14 cellular contexts compared by ENCODE assay signal in genomic region chr2:240302933-240303332, GRCh38.
DNase-seq lines count a peak whose midpoint lies in the region; ATAC-seq and TF ChIP-seq lines count a peak whose summit lies in the region.
"Had no signal": no experiment of that assay in that cellular context is flagged by ENCODE, and none has a peak within 500 bp of the region (broad histone marks: within the 10 kb centered on the region; RNA-seq: fewer than 3 reads in every experiment).

No MANE protein-coding gene starts in this region.

- H3K9me3 ChIP-seq in Peyer's patch (no peaks in the 10 kb centered on the region), lung (ENCODE audit: control insufficient read depth in 2 of 2, insufficient read depth in 1 of 2, low read length in 1 of 2) (no peaks in the 10 kb centered on the region), upper lobe of right lung (no peaks in the 10 kb centered on the region)
- H3K9me3 ChIP-seq: A549, BLaER1, Caco-2 had no signal

- no peak for ATAC-seq in left ventricle myocardium superior
- no peak for ATAC-seq in lung (ENCODE audit: insufficient read depth, low FRiP score)
- no peak for ATAC-seq in upper lobe of right lung
- ATAC-seq in HG03097 (IDR thresholded peaks at IDR 0.05; ENCODE audit: low FRiP score, unreplicated experiment) = no peak
- ATAC-seq: HCT116 had no signal

- peak; percentile 43 for DNase-seq in cardiac septum (ENCODE audit: low spot score)
- no peak for DNase-seq in left ventricle myocardium superior
- DNase-seq in Peyer's patch = peak in 2 of 3 donors; percentile 3 to 25
- DNase-seq in lung (ENCODE audit: low spot score) = peak; percentile 24
- peak; percentile 21 for DNase-seq in upper lobe of right lung
- DNase-seq in activated CD4-positive, alpha-beta T cell treated with anti-CD3 and anti-CD28 coated beads for 1 hour = no peak
- DNase-seq: AML-193; Caco-2; CD8-positive, alpha-beta memory T cell; DMS53 had no signal

- H3K4me1 ChIP-seq in Peyer's patch = no peaks in the 10 kb centered on the region
- no peaks in the 10 kb centered on the region for H3K4me1 ChIP-seq in lung (ENCODE audit: control insufficient read depth in 2 of 2, insufficient read depth in 2 of 2, low read length in 2 of 2)
- H3K4me1 ChIP-seq in upper lobe of right lung = no peaks in the 10 kb centered on the region
- H3K4me1 ChIP-seq: A549, Caco-2 had no signal

- H3K27ac ChIP-seq in Peyer's patch = no peak overlapping the region
- no peak overlapping the region for H3K27ac ChIP-seq in lung (ENCODE audit: low read depth in 1 of 2, low read length in 1 of 2)
- H3K27ac ChIP-seq in upper lobe of right lung = no peak overlapping the region
- H3K27ac ChIP-seq: A549, BLaER1 had no signal

- no peaks in the 10 kb centered on the region for H3K27me3 ChIP-seq in Peyer's patch
- no peaks in the 10 kb centered on the region for H3K27me3 ChIP-seq in lung (ENCODE audit: control insufficient read depth, insufficient read depth)
- H3K27me3 ChIP-seq in upper lobe of right lung = peaks cover 5% of the 10 kb centered on the region
- H3K27me3 ChIP-seq: BLaER1 had no signal

- TF ChIP-seq POLR2A in Peyer's patch (IDR thresholded peaks at IDR 0.05) = no peak

- WGBS in lung, 2 donors = no CpG with 5 or more reads among the region's 1 CpG

- no peak overlapping the region for H3K4me3 ChIP-seq in Peyer's patch
- H3K4me3 ChIP-seq in lung = no peak overlapping the region
- H3K4me3 ChIP-seq in upper lobe of right lung = no peak overlapping the region
- H3K4me3 ChIP-seq: A549, BLaER1 had no signal

- H3K36me3 ChIP-seq in Peyer's patch (no peaks in the 10 kb centered on the region), lung (ENCODE audit: control insufficient read depth in 2 of 2, insufficient read depth in 2 of 2, low read length in 2 of 2) (no peaks in the 10 kb centered on the region), upper lobe of right lung (no peaks in the 10 kb centered on the region)
- H3K36me3 ChIP-seq: BLaER1 had no signal

- intact Hi-C loops in cardiac septum (cut with DNase I) = loop anchor here (5.0 kb wide), 1 partner anchor 49 kb away; no protein-coding TSS in a partner anchor
- intact Hi-C loops in left ventricle myocardium superior (cut with micrococcal nuclease) = no loop called here
- intact Hi-C loops in upper lobe of right lung (cut with DNase I) = no loop called here

- no peak for TF ChIP-seq CTCF in Peyer's patch (IDR thresholded peaks at IDR 0.05)
- no peak for TF ChIP-seq CTCF in lung (IDR thresholded peaks at IDR 0.05; ENCODE audit: control extremely low read depth, extremely low read depth)
- no peak for TF ChIP-seq CTCF in upper lobe of right lung (IDR thresholded peaks at IDR 0.05)

Comparison
In these comparisons a context has a peak if more than half of its experiments do, and no peak if none do; other contexts are left out.
1. DNase-seq: peak in cardiac septum (single experiment), Peyer's patch (2 of 3), lung (single experiment) and upper lobe of right lung (single experiment); none in left ventricle myocardium superior (single experiment) and activated CD4-positive, alpha-beta T cell treated with anti-CD3 and anti-CD28 coated beads for 1 hour (single experiment).